Comparison of ENCODE assay signal across 20 cellular contexts in genomic region chr5:149211566-149211965, GRCh38.
DNase-seq lines count a peak whose midpoint lies in the region; ATAC-seq and TF ChIP-seq lines count a peak whose summit lies in the region.
"Had no signal": no experiment of that assay in that cellular context is flagged by ENCODE, and none has a peak within 500 bp of the region (broad histone marks: within the 10 kb centered on the region; RNA-seq: fewer than 3 reads in every experiment).

No MANE protein-coding gene starts in this region.

- no peak overlapping the region for H3K4me3 Mint-ChIP-seq in stimulated activated memory B cell treated with anti-CD40 and anti-IgM and Interleukin-4, amounts not matched to agents 10 μg/mL and 1 μg/mL and 100 μg/mL, for 72 hours
- H3K4me3 Mint-ChIP-seq: mesothelial cell of epicardium had no signal

- H3K27ac ChIP-seq in ACC112 (ENCODE audit: low read depth, low read length) (peak overlapping the region; percentile 98), OCI-LY7 (ENCODE audit: low read depth, low read length, poor library complexity, severe bottlenecking) (no peak overlapping the region)
- H3K27ac ChIP-seq: body of pancreas, epithelial cell of prostate, neutrophil, SJCRH30, vagina had no signal

- H3K27me3 Mint-ChIP-seq in stimulated activated memory B cell treated with anti-CD40 and anti-IgM and Interleukin-4, amounts not matched to agents 10 μg/mL and 1 μg/mL and 100 μg/mL, for 72 hours: peaks cover 11% of the 10 kb centered on the region

- no peak overlapping the region for H3K4me2 ChIP-seq in OCI-LY7 (ENCODE audit: low read length)

- H3K27ac Mint-ChIP-seq in stimulated activated memory B cell treated with anti-CD40 and anti-IgM and Interleukin-4, amounts not matched to agents 10 μg/mL and 1 μg/mL and 100 μg/mL, for 72 hours: no peak overlapping the region
- H3K27ac Mint-ChIP-seq: mesothelial cell of epicardium had no signal

- intact Hi-C loops in OCI-LY7 (cut with micrococcal nuclease; ENCODE audit: unreplicated experiment): no loop called here

- no peaks in the 10 kb centered on the region for H3K9me2 ChIP-seq in OCI-LY7 (ENCODE audit: insufficient read depth, low read length)

- H3K27me3 ChIP-seq in ACC112 (ENCODE audit: insufficient read depth, low read length): no peaks in the 10 kb centered on the region
- H3K27me3 ChIP-seq: body of pancreas, neutrophil, SJCRH30, vagina had no signal

- peak; percentile 68 for DNase-seq in ELR (ENCODE audit: low read depth)
- peak; percentile 66 for DNase-seq in astrocyte of the cerebellum (ENCODE audit: low read depth)
- peak; percentile 25 for DNase-seq in glomerular visceral epithelial cell (ENCODE audit: extremely low spot score)
- no peak for DNase-seq in OCI-LY7 (ENCODE audit: low spot score)
- no peak for DNase-seq in inferior parietal cortex (ENCODE audit: extremely low spot score)
- DNase-seq in stimulated activated CD4-positive, alpha-beta T cell treated with anti-CD3 and anti-CD28 coated beads, Interleukin-4, amount 100 ng/mL, for 24 hours: no peak
- DNase-seq: activated CD4-positive, alpha-beta T cell treated with anti-CD3 and anti-CD28 coated beads for 1 hour; body of pancreas; Caco-2; kidney glomerular epithelial cell; NCI-H2107; NCI-H748 treated with DMSO at 0.1 percent for 48 hours; SJCRH30; T-helper 9 cell had no signal

- ATAC-seq in stimulated activated memory B cell treated with anti-CD40 and anti-IgM and Interleukin-4, amounts not matched to agents 10 μg/mL and 1 μg/mL and 100 μg/mL, for 72 hours: no peak
- ATAC-seq: body of pancreas had no signal

- peaks cover 2% of the 10 kb centered on the region for H3K79me2 ChIP-seq in ACC112 (ENCODE audit: control insufficient read depth, insufficient read depth, low read length, unreplicated experiment)
- no peaks in the 10 kb centered on the region for H3K79me2 ChIP-seq in OCI-LY7 (ENCODE audit: insufficient read depth, low read depth, low read length)

- POLR2A ChIA-PET in OCI-LY7 (lab: Charles Lee): interaction anchor here (1.2 kb wide), 1 partner anchor 12 kb away, joined by 5 read pairs; no protein-coding TSS in a partner anchor

- no peaks in the 10 kb centered on the region for H4K20me1 ChIP-seq in OCI-LY7 (ENCODE audit: insufficient read depth, low read length)

- peaks cover 74% of the 10 kb centered on the region for H3K4me1 ChIP-seq in ACC112 (ENCODE audit: control insufficient read depth, insufficient read depth, low read length, unreplicated experiment)
- H3K4me1 ChIP-seq in OCI-LY7 (ENCODE audit: insufficient read depth, low read length, poor library complexity, severe bottlenecking): no peaks in the 10 kb centered on the region
- H3K4me1 ChIP-seq: body of pancreas, Caco-2 had no signal

- H2AFZ ChIP-seq in ACC112 (ENCODE audit: low read length, unreplicated experiment) (no peak overlapping the region), OCI-LY7 (ENCODE audit: low read length) (no peak overlapping the region)

- CTCF ChIA-PET in OCI-LY7 (lab: Charles Lee; ENCODE audit: unreplicated experiment): no interaction called here

- no TSS peak for BruUV-seq in OCI-LY7 (replicated peaks; lab: Mats Ljungman, UMichigan)

- H3K9me3 ChIP-seq in OCI-LY7 (ENCODE audit: low read length): no peaks in the 10 kb centered on the region
- H3K9me3 ChIP-seq: body of pancreas, Caco-2, neutrophil, SJCRH30, vagina had no signal

- no peak for TF ChIP-seq CTCF in astrocyte of the cerebellum (IDR thresholded peaks at IDR 0.05; ENCODE audit: low read depth, low read length, missing control alignments)
- TF ChIP-seq CTCF in OCI-LY7 (conservative IDR thresholded peaks at IDR 0.05; ENCODE audit: low read length): no peak

- H3K4me3 ChIP-seq in ACC112 (ENCODE audit: low read depth, low read length): no peak overlapping the region
- H3K4me3 ChIP-seq in astrocyte of the cerebellum (ENCODE audit: low read depth, low read length): no peak overlapping the region
- no peak overlapping the region for H3K4me3 ChIP-seq in OCI-LY7 (ENCODE audit: low read depth, low read length, poor library complexity, severe bottlenecking)
- H3K4me3 ChIP-seq: body of pancreas, SJCRH30, vagina had no signal

- H3K36me3 ChIP-seq in ACC112 (ENCODE audit: insufficient read depth, low read length) (peaks cover 54% of the 10 kb centered on the region; the same call in 1 of the 2 replicates), OCI-LY7 (ENCODE audit: insufficient read depth, low read length) (no peaks in the 10 kb centered on the region)
- H3K36me3 ChIP-seq: neutrophil, SJCRH30, vagina had no signal

- no peaks in the 10 kb centered on the region for H3K4me1 Mint-ChIP-seq in stimulated activated memory B cell treated with anti-CD40 and anti-IgM and Interleukin-4, amounts not matched to agents 10 μg/mL and 1 μg/mL and 100 μg/mL, for 72 hours
- H3K4me1 Mint-ChIP-seq: mesothelial cell of epicardium had no signal

- in situ Hi-C loops in astrocyte of the cerebellum (cut with HindIII; ENCODE audit: low sequenced_read_pairs): no loop called here

- H3K9me3 Mint-ChIP-seq in stimulated activated memory B cell treated with anti-CD40 and anti-IgM and Interleukin-4, amounts not matched to agents 10 μg/mL and 1 μg/mL and 100 μg/mL, for 72 hours: no peaks in the 10 kb centered on the region
- H3K9me3 Mint-ChIP-seq: mesothelial cell of epicardium had no signal

- H3K36me3 Mint-ChIP-seq in stimulated activated memory B cell treated with anti-CD40 and anti-IgM and Interleukin-4, amounts not matched to agents 10 μg/mL and 1 μg/mL and 100 μg/mL, for 72 hours: no peaks in the 10 kb centered on the region
- H3K36me3 Mint-ChIP-seq: mesothelial cell of epicardium had no signal

Comparison
In these comparisons a context has a peak if more than half of its experiments do, and no peak if none do; other contexts are left out.
1. DNase-seq: peak in ELR (single experiment), astrocyte of the cerebellum (single experiment) and glomerular visceral epithelial cell (single experiment); none in OCI-LY7 (single experiment), inferior parietal cortex (single experiment) and stimulated activated CD4-positive, alpha-beta T cell treated with anti-CD3 and anti-CD28 coated beads, Interleukin-4, amount 100 ng/mL, for 24 hours (single experiment).